In the genomic region with DNA sequence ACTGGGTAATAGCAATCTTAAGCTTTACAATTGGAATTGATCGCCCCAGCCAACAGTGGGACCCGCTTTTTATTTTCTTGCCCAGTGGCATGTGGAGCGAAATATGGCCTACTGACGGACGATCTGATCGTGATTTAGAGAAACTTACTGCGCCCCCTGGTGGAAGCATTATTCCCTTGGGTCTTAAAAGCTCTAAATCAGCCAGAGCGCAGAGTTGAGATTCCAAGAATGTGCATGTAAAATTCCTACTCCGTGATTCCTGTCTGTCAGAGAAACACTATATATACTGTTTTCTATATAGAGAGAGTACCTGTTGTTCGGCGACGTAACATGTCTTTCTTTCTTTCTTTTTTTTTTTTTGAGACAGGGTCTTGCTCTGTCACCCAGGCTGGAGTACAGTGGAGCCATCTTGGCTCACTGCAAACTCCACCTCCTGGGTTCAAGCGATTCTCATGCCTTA, we compare ENCODE assay signal across 8 cellular contexts. TPM values are rescaled to one million over a fixed set of nuclear protein-coding genes. Genes with fewer than 3 reads are reported as not detected.
DNase-seq lines count a peak whose midpoint lies in the region; ATAC-seq, FAIRE-seq and TF ChIP-seq lines count a peak whose summit lies in the region.

No MANE protein-coding gene starts in this region.

- peaks cover 14% of the 10 kb centered on the region for H3K79me2 ChIP-seq in SU-DHL-6 (ENCODE audit: insufficient read depth, low read length)

- H3K27me3 ChIP-seq in SU-DHL-6 (ENCODE audit: low read length), result no peaks in the 10 kb centered on the region
- H3K27me3 ChIP-seq in rectal smooth muscle tissue (ENCODE audit: control insufficient read depth, insufficient read depth, low read length), result no peaks in the 10 kb centered on the region

- H3K4me2 ChIP-seq in SU-DHL-6 (ENCODE audit: low read depth, low read length, poor library complexity, severe bottlenecking), result peak overlapping the region; percentile 42

- ATAC-seq in left cardiac atrium (peak in 1 of 2 donors; percentile 24), GM21526 (IDR thresholded peaks at IDR 0.05; ENCODE audit: low FRiP score, unreplicated experiment) (no peak), HG03378 (IDR thresholded peaks at IDR 0.05; ENCODE audit: unreplicated experiment) (no peak)

- H2AFZ ChIP-seq in SU-DHL-6 (ENCODE audit: low read depth, low read length, severe bottlenecking), result peak overlapping the region; percentile 40

- no peak overlapping the region for H3K27ac ChIP-seq in SU-DHL-6 (ENCODE audit: low read depth, low read length)
- H3K27ac ChIP-seq in rectal smooth muscle tissue (ENCODE audit: low read depth, low read length), result peak overlapping the region; percentile 14

- DNase-seq in NCI-H1417 treated with DMSO at 0.1 percent for 48 hours (lab: John Stamatoyannopoulos, UW), result peak; percentile 47
- peak; percentile 74 for DNase-seq in activated naive CD8-positive, alpha-beta T cell treated with anti-CD3 and anti-CD28 coated beads, Interleukin-2, amount 50 U/mL, for 16 hours (ENCODE audit: low read depth, low spot score)
- DNase-seq in left cardiac atrium, result peak; percentile 92

- TF ChIP-seq CTCF in SU-DHL-6 (IDR thresholded peaks at IDR 0.05; ENCODE audit: insufficient read depth, low read length, poor library complexity, severe bottlenecking), result peak; percentile 73

- peak overlapping the region; percentile 19; the same call in 1 of the 2 replicates for H3K9ac ChIP-seq in SU-DHL-6 (ENCODE audit: low read length)
- no peak overlapping the region for H3K9ac ChIP-seq in rectal smooth muscle tissue (ENCODE audit: low read length)

- H3F3A ChIP-seq in SU-DHL-6 (ENCODE audit: insufficient read depth), result peaks cover 17% of the 10 kb centered on the region; the same call in 1 of the 2 replicates

- no peaks in the 10 kb centered on the region for H3K9me3 ChIP-seq in SU-DHL-6 (ENCODE audit: insufficient read depth, low read length)

- H3K9me2 ChIP-seq in SU-DHL-6 (replicated peaks; ENCODE audit: insufficient read depth, low read length), result no peaks in the 10 kb centered on the region

- H4K20me1 ChIP-seq in SU-DHL-6 (ENCODE audit: low read depth, low read length), result no peaks in the 10 kb centered on the region

- no peaks in the 10 kb centered on the region for H3K36me3 ChIP-seq in SU-DHL-6 (ENCODE audit: low read length)
- H3K36me3 ChIP-seq in rectal smooth muscle tissue (ENCODE audit: control insufficient read depth, insufficient read depth, low read length), result no peaks in the 10 kb centered on the region

- H3K4me1 ChIP-seq in rectal smooth muscle tissue (ENCODE audit: control insufficient read depth, insufficient read depth, low read length), result peaks cover 6% of the 10 kb centered on the region

- FAIRE-seq in G401.6 (lab: Jason Lieb, UNC), result peak; percentile 95

- intact Hi-C loops in left cardiac atrium (cut with DNase I), result loop anchor here in 1 of 2 donors (2.0 kb wide), 1 partner anchor 55 kb away; no protein-coding TSS in a partner anchor

- H3K4me3 ChIP-seq in SU-DHL-6 (ENCODE audit: insufficient read depth, low read length, poor library complexity, severe bottlenecking) (no peak overlapping the region), rectal smooth muscle tissue (ENCODE audit: low read length) (peak overlapping the region; percentile 41)

RNA-seq across cellular contexts. Expression of a gene that starts 3.7 kb away (rescaled TPM):
- total RNA-seq in left cardiac atrium, result 10 to 100 TPM; 46.7 to 47.7 TPM

RNA-seq across cellular contexts. Expression of a gene that starts 15.3 kb away (rescaled TPM):
- total RNA-seq in left cardiac atrium, result 10 to 100 TPM; 21.7 to 28.9 TPM

RNA-seq across cellular contexts. Expression of a gene that starts 24.6 kb away (rescaled TPM):
- under 1 TPM in 1 of 2 donors, not detected in 1; 0.12 TPM for total RNA-seq in left cardiac atrium

RNA-seq across cellular contexts. Expression of a gene that starts 52.5 kb away (rescaled TPM):
- total RNA-seq in left cardiac atrium, result 1 to 10 TPM; 4.1 to 7.2 TPM

RNA-seq across cellular contexts. Expression of a gene that starts 56.5 kb away (rescaled TPM):
- total RNA-seq in left cardiac atrium, result 10 to 100 TPM; 13.4 to 21.5 TPM
